In genomic region chr16:16167927-16168326, GRCh38 we compare ENCODE assay signal across 1 cellular context.
TF ChIP-seq lines count a peak whose summit lies in the region.

No MANE protein-coding gene starts in this region.

TF ChIP-seq in GM23338, 12 proteins besides CTCF, POLR2A, EP300 and RAD21 (continued from another document):
- TF ChIP-seq, protein P1, sequence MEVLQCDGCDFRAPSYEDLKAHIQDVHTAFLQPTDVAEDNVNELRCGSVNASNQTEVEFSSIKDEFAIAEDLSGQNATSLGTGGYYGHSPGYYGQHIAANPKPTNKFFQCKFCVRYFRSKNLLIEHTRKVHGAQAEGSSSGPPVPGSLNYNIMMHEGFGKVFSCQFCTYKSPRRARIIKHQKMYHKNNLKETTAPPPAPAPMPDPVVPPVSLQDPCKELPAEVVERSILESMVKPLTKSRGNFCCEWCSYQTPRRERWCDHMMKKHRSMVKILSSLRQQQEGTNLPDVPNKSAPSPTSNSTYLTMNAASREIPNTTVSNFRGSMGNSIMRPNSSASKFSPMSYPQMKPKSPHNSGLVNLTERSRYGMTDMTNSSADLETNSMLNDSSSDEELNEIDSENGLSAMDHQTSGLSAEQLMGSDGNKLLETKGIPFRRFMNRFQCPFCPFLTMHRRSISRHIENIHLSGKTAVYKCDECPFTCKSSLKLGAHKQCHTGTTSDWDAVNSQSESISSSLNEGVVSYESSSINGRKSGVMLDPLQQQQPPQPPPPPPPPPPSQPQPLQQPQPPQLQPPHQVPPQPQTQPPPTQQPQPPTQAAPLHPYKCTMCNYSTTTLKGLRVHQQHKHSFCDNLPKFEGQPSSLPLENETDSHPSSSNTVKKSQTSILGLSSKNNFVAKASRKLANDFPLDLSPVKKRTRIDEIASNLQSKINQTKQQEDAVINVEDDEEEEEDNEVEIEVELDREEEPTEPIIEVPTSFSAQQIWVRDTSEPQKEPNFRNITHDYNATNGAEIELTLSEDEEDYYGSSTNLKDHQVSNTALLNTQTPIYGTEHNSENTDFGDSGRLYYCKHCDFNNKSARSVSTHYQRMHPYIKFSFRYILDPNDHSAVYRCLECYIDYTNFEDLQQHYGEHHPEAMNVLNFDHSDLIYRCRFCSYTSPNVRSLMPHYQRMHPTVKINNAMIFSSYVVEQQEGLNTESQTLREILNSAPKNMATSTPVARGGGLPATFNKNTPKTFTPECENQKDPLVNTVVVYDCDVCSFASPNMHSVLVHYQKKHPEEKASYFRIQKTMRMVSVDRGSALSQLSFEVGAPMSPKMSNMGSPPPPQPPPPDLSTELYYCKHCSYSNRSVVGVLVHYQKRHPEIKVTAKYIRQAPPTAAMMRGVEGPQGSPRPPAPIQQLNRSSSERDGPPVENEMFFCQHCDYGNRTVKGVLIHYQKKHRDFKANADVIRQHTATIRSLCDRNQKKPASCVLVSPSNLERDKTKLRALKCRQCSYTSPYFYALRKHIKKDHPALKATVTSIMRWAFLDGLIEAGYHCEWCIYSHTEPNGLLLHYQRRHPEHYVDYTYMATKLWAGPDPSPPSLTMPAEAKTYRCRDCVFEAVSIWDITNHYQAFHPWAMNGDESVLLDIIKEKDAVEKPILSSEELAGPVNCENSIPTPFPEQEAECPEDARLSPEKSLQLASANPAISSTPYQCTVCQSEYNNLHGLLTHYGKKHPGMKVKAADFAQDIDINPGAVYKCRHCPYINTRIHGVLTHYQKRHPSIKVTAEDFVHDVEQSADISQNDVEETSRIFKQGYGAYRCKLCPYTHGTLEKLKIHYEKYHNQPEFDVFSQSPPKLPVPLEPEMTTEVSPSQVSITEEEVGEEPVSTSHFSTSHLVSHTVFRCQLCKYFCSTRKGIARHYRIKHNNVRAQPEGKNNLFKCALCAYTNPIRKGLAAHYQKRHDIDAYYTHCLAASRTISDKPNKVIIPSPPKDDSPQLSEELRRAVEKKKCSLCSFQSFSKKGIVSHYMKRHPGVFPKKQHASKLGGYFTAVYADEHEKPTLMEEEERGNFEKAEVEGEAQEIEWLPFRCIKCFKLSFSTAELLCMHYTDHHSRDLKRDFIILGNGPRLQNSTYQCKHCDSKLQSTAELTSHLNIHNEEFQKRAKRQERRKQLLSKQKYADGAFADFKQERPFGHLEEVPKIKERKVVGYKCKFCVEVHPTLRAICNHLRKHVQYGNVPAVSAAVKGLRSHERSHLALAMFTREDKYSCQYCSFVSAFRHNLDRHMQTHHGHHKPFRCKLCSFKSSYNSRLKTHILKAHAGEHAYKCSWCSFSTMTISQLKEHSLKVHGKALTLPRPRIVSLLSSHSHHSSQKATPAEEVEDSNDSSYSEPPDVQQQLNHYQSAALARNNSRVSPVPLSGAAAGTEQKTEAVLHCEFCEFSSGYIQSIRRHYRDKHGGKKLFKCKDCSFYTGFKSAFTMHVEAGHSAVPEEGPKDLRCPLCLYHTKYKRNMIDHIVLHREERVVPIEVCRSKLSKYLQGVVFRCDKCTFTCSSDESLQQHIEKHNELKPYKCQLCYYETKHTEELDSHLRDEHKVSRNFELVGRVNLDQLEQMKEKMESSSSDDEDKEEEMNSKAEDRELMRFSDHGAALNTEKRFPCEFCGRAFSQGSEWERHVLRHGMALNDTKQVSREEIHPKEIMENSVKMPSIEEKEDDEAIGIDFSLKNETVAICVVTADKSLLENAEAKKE (CRISPR knock-in tag; IDR thresholded peaks at IDR 0.05) = no peak
- TF ChIP-seq NANOG (IDR thresholded peaks at IDR 0.05; ENCODE audit: borderline replicate concordance) = no peak
- no peak for TF ChIP-seq EZH2 (IDR thresholded peaks at IDR 0.05; ENCODE audit: low read depth, unreplicated experiment)
- no peak for TF ChIP-seq CREB1 (CRISPR knock-in tag; IDR thresholded peaks at IDR 0.05; ENCODE audit: low read depth)
- TF ChIP-seq, protein P2, sequence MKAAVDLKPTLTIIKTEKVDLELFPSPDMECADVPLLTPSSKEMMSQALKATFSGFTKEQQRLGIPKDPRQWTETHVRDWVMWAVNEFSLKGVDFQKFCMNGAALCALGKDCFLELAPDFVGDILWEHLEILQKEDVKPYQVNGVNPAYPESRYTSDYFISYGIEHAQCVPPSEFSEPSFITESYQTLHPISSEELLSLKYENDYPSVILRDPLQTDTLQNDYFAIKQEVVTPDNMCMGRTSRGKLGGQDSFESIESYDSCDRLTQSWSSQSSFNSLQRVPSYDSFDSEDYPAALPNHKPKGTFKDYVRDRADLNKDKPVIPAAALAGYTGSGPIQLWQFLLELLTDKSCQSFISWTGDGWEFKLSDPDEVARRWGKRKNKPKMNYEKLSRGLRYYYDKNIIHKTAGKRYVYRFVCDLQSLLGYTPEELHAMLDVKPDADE (IDR thresholded peaks at IDR 0.05) = no peak
- no peak for TF ChIP-seq ZNF331 (CRISPR knock-in tag; IDR thresholded peaks at IDR 0.05; ENCODE audit: low read depth)
